ENCODE assay signal across 8 cellular contexts in genomic region chr4:169791527-169792156, GRCh38. TPM values are rescaled to one million over a fixed set of nuclear protein-coding genes. Genes with fewer than 3 reads are reported as not detected.
DNase-seq lines count a peak whose midpoint lies in the region; ATAC-seq and TF ChIP-seq lines count a peak whose summit lies in the region.

No MANE protein-coding gene starts in this region.

- H3K9me3 ChIP-seq in NT2/D1 (ENCODE audit: insufficient read depth, low read length) (no peaks in the 10 kb centered on the region), right atrium auricular region (no peaks in the 10 kb centered on the region), prostate gland (no peaks in the 10 kb centered on the region)

- ATAC-seq in GM18861 (IDR thresholded peaks at IDR 0.05; ENCODE audit: unreplicated experiment): no peak

- H3K27ac ChIP-seq in right atrium auricular region (no peak overlapping the region), prostate gland (no peak overlapping the region)

- 4% methylated on average over 29 of the region's 29 CpGs for WGBS in prostate gland

- H3K4me3 ChIP-seq in NT2/D1 (ENCODE audit: insufficient read length, low read depth): no peak overlapping the region
- H3K4me3 ChIP-seq in right atrium auricular region: peak overlapping the region in 1 of 2 donors; percentile 35
- peak overlapping the region in 1 of 2 donors; percentile 20 for H3K4me3 ChIP-seq in prostate gland

- TF ChIP-seq POLR2A in prostate gland (IDR thresholded peaks at IDR 0.05): no peak

- DNase-seq in CD1c-positive myeloid dendritic cell (ENCODE audit: extremely low spot score) (peak; percentile 3), HK-2 (ENCODE audit: unreplicated experiment) (peak; percentile 45), NT2/D1 (ENCODE audit: low read depth, low spot score) (peak; percentile 16), amygdala (lab: John Stamatoyannopoulos, UW) (peak in 55 of 56 donors; percentile 7 to 82 (median 44)), right atrium auricular region (ENCODE audit: low spot score) (no peak), prostate gland (ENCODE audit: low spot score) (peak; percentile 13), NCI-H187 treated with DMSO at 0.1 percent for 48 hours (lab: John Stamatoyannopoulos, UW) (no peak)

- H3K4me1 ChIP-seq in NT2/D1 (ENCODE audit: insufficient read depth, insufficient read length): no peaks in the 10 kb centered on the region
- H3K4me1 ChIP-seq in right atrium auricular region: no peaks in the 10 kb centered on the region
- H3K4me1 ChIP-seq in prostate gland (replicated peaks): no peaks in the 10 kb centered on the region

- H3K9ac ChIP-seq in NT2/D1 (ENCODE audit: insufficient read length, low read depth): peak overlapping the region; percentile 50

- no peaks in the 10 kb centered on the region for H3K36me3 ChIP-seq in NT2/D1 (ENCODE audit: insufficient read depth, insufficient read length, low read length)
- no peaks in the 10 kb centered on the region for H3K36me3 ChIP-seq in right atrium auricular region
- no peaks in the 10 kb centered on the region for H3K36me3 ChIP-seq in prostate gland

- intact Hi-C loops in prostate gland (cut with DNase I): no loop called here

- TF ChIP-seq CTCF in right atrium auricular region (IDR thresholded peaks at IDR 0.05) (peak; percentile 26 to 69), prostate gland (IDR thresholded peaks at IDR 0.05) (peak in 3 of 4 experiments; percentile 10 to 46 (median 35))

- peaks cover 47% of the 10 kb centered on the region for H3K27me3 ChIP-seq in NT2/D1 (ENCODE audit: insufficient read depth, insufficient read length)
- H3K27me3 ChIP-seq in right atrium auricular region: no peaks in the 10 kb centered on the region
- no peaks in the 10 kb centered on the region for H3K27me3 ChIP-seq in prostate gland (replicated peaks; ENCODE audit: insufficient read depth)

RNA-seq across cellular contexts. Expression of gene HPF1, which starts 33.9 kb away (rescaled TPM):
- total RNA-seq in right atrium auricular region (10 to 100 TPM; 25.7 to 31.3 TPM), prostate gland (10 to 100 TPM; 24.5 to 48.9 TPM)

Comparison
In these comparisons a context has a peak if more than half of its experiments do, and no peak if none do; other contexts are left out.
1. DNase-seq: peak in CD1c-positive myeloid dendritic cell (single experiment), HK-2 (single experiment), NT2/D1 (single experiment), amygdala (55 of 56) and prostate gland (single experiment); none in right atrium auricular region (single experiment) and NCI-H187 treated with DMSO at 0.1 percent for 48 hours (single experiment).